1 cellular context compared by ENCODE assay signal in genomic region chr17:35948092-35948491, GRCh38.
TF ChIP-seq lines count a peak whose summit lies in the region.

No MANE protein-coding gene starts in this region.

TF ChIP-seq in HepG2, 621 proteins besides CTCF, POLR2A, EP300 and RAD21:
- TF ChIP-seq CEBPB (IDR thresholded peaks at IDR 0.05; ENCODE audit: borderline replicate concordance, low read depth, low read length) (0 out of 2 replicates have a peak, but pooled peaks have one; percentile 13), TARDBP (CRISPR knock-in tag; IDR thresholded peaks at IDR 0.05) (no peak)
